ENCODE assay signal across 9 cellular contexts in genomic region chr2:136874258-136874657, GRCh38.
DNase-seq lines count a peak whose midpoint lies in the region; ATAC-seq and TF ChIP-seq lines count a peak whose summit lies in the region.
"Had no signal": no experiment of that assay in that cellular context is flagged by ENCODE, and none has a peak within 500 bp of the region (broad histone marks: within the 10 kb centered on the region; RNA-seq: fewer than 3 reads in every experiment).

No MANE protein-coding gene starts in this region.

- TF ChIP-seq CTCF in epithelial cell of proximal tubule (conservative IDR thresholded peaks at IDR 0.05; ENCODE audit: low read depth, low read length) = peak; percentile 78

- no peaks in the 10 kb centered on the region for H3K79me2 ChIP-seq in ACC112 (ENCODE audit: control insufficient read depth, insufficient read depth, low read length, unreplicated experiment)

- H2AFZ ChIP-seq in ACC112 (ENCODE audit: low read length, unreplicated experiment) = peak overlapping the region; percentile 81

- no peak overlapping the region for H3K27ac ChIP-seq in ACC112 (ENCODE audit: low read depth, low read length)

- H3K36me3 ChIP-seq in ACC112 (ENCODE audit: insufficient read depth, low read length) = no peaks in the 10 kb centered on the region

- peak; percentile 66 for DNase-seq in NCI-H69 (lab: John Stamatoyannopoulos, UW)
- DNase-seq in epithelial cell of proximal tubule (ENCODE audit: low read depth) = no peak
- DNase-seq in NOMO-1 (lab: John Stamatoyannopoulos, UW; ENCODE audit: unreplicated experiment in 2 of 2) = no peak
- DNase-seq in effector CD8-positive, alpha-beta T cell (lab: John Stamatoyannopoulos, UW) = no peak
- DNase-seq in AG08395 (ENCODE audit: low spot score) = no peak
- no peak for DNase-seq in DMS79 treated with DMSO at 0.1 percent for 48 hours (lab: John Stamatoyannopoulos, UW)
- DNase-seq: activated naive CD8-positive, alpha-beta T cell treated with anti-CD3 and anti-CD28 coated beads, Interleukin-2, amount 10 ng/mL, durations not matched to agents 7 days and 5 days had no signal

- peak; percentile 70 for ATAC-seq in GM21360 (IDR thresholded peaks at IDR 0.05; ENCODE audit: unreplicated experiment)

- no peaks in the 10 kb centered on the region for H3K4me1 ChIP-seq in ACC112 (ENCODE audit: control insufficient read depth, insufficient read depth, low read length, unreplicated experiment)

- H3K4me3 ChIP-seq in ACC112 (ENCODE audit: low read depth, low read length) (no peak overlapping the region), epithelial cell of proximal tubule (ENCODE audit: low read depth, low read length) (no peak overlapping the region)

- H3K27me3 ChIP-seq in ACC112 (ENCODE audit: insufficient read depth, low read length) = no peaks in the 10 kb centered on the region
